Comparison of ENCODE assay signal across 2 cellular contexts in genomic region chr1:145985502-145986439, GRCh38.
A peak's percentile ranks its signal among the peaks of the same experiment; 100 is the strongest.
TF ChIP-seq lines count a peak whose summit lies in the region.

No MANE protein-coding gene starts in this region.

TF ChIP-seq in HEK293T, 16 proteins besides CTCF, POLR2A, EP300 and RAD21:
- TF ChIP-seq BHLHE40 (IDR thresholded peaks at IDR 0.05; ENCODE audit: borderline replicate concordance) (no peak), NFRKB (IDR thresholded peaks at IDR 0.05) (no peak), FOXM1 (IDR thresholded peaks at IDR 0.05; ENCODE audit: borderline replicate concordance) (no peak), ZNF384 (IDR thresholded peaks at IDR 0.05) (peak; percentile 87), TARDBP (IDR thresholded peaks at IDR 0.05) (no peak)

TF ChIP-seq in endothelial cell of umbilical vein, 7 proteins besides CTCF, POLR2A, EP300 and RAD21:
- no peak for TF ChIP-seq MAX (IDR thresholded peaks at IDR 0.05; ENCODE audit: insufficient read depth, insufficient read length)
- TF ChIP-seq JUN (IDR thresholded peaks at IDR 0.05; ENCODE audit: borderline replicate concordance, insufficient read depth, insufficient read length, low read depth) = no peak
- peak; percentile 13 for TF ChIP-seq FOS (IDR thresholded peaks at IDR 0.05; ENCODE audit: borderline replicate concordance, insufficient read depth, low read length)
- TF ChIP-seq POLR2AphosphoS5 (IDR thresholded peaks at IDR 0.05; ENCODE audit: insufficient read depth, low read depth, low read length) = no peak
